Comparison of ENCODE assay signal across 8 cellular contexts in the genomic region with DNA sequence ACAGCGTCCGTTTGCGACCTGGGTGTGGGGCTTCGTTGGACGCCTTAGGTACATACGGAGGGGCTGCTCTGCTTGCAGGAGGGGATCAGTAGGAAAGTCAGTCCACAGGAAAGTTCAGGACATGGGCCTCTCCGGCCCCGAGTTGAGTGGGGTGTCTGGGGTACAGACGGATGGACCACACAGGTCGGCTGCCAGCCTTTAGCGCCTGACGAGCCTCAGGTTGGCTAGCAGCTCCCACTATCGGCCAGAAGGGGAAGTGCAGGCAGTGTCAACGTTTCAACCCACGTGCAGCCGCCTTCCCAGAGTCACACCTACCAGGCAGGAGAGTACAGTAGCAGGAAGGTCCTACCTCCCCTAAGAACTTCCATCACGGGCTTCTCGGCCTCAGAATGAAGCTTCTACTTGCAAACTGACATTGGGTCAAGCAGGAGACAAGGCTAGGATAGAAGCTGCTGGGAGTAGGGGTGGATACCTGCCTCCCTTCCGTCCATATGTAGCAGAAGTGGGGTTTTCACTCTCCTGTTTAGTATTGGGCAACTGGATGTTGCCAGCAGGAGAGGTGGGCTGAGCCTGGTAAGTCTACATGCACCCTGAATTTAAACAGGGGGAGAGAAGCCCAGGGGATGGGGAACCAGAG. TPM values are rescaled to one million over a fixed set of nuclear protein-coding genes. Genes with fewer than 3 reads are reported as not detected.
DNase-seq lines count a peak whose midpoint lies in the region; ATAC-seq and TF ChIP-seq lines count a peak whose summit lies in the region.

No MANE protein-coding gene starts in this region.

- no peaks in the 10 kb centered on the region for H3K36me3 Mint-ChIP-seq in naive thymus-derived CD4-positive, alpha-beta T cell

- peaks cover 0 to 10% (median 8%) of the 10 kb centered on the region in 7 donors for H3K4me1 Mint-ChIP-seq in naive thymus-derived CD4-positive, alpha-beta T cell

- POLR2A ChIA-PET in naive thymus-derived CD4-positive, alpha-beta T cell (lab: Charles Lee): interaction anchor here (1.2 kb wide), 1 partner anchor 155 kb away, joined by 5 read pairs; no protein-coding TSS in a partner anchor

- no peaks in the 10 kb centered on the region for H3K9me3 ChIP-seq in naive thymus-derived CD4-positive, alpha-beta T cell (ENCODE audit: control insufficient read depth in 2 of 3, low read length in 3 of 3)

- H3K27me3 Mint-ChIP-seq in naive thymus-derived CD4-positive, alpha-beta T cell: peaks cover 4 to 23% (median 16%) of the 10 kb centered on the region in 5 donors

- CTCF ChIA-PET in naive thymus-derived CD4-positive, alpha-beta T cell (lab: Charles Lee): interaction anchor here (0.6 to 2.6 kb wide), 10 partner anchors 10 to 524 kb away, joined by 3 to 28 read pairs (median 4); partner anchors contain the start of gene EXOG

- intact Hi-C loops in naive thymus-derived CD4-positive, alpha-beta T cell (cut with micrococcal nuclease): loop anchor here (1.0 to 10.0 kb wide), 8 partner anchors 130 to 644 kb away; partner anchors contain the start of genes ACAA1 (in 2 of the 2), EXOG (in 2 of the 2), XYLB (in 2 of the 2) and MYD88 (in 1 of the 2)

- ATAC-seq in GM18498 (IDR thresholded peaks at IDR 0.05; ENCODE audit: unreplicated experiment): peak; percentile 66
- peak; percentile 56 for ATAC-seq in HG03108 (IDR thresholded peaks at IDR 0.05; ENCODE audit: unreplicated experiment)
- peak; percentile 82 for ATAC-seq in esophagus mucosa
- peak; percentile 73 for ATAC-seq in naive thymus-derived CD4-positive, alpha-beta T cell

- H3K4me3 ChIP-seq in naive thymus-derived CD4-positive, alpha-beta T cell (ENCODE audit: low read length): peak overlapping the region; percentile 34

- peaks cover 10 to 11% of the 10 kb centered on the region in 2 donors for H3K27me3 ChIP-seq in naive thymus-derived CD4-positive, alpha-beta T cell (ENCODE audit: control insufficient read depth in 2 of 2, insufficient read depth in 2 of 2, low read length in 2 of 2)

- TF ChIP-seq CTCF in 22Rv1 (IDR thresholded peaks at IDR 0.05): peak; percentile 89

- H3K4me3 Mint-ChIP-seq in naive thymus-derived CD4-positive, alpha-beta T cell: no peak overlapping the region

- H3K27ac ChIP-seq in 22Rv1: no peak overlapping the region
- H3K27ac ChIP-seq in naive thymus-derived CD4-positive, alpha-beta T cell (ENCODE audit: low read depth, low read length): no peak overlapping the region

- peaks cover 0 to 3% (median 0%) of the 10 kb centered on the region in 11 donors for H3K9me3 Mint-ChIP-seq in naive thymus-derived CD4-positive, alpha-beta T cell

- H3K27ac Mint-ChIP-seq in naive thymus-derived CD4-positive, alpha-beta T cell: no peak overlapping the region

- no peaks in the 10 kb centered on the region for H3K36me3 ChIP-seq in naive thymus-derived CD4-positive, alpha-beta T cell (ENCODE audit: control insufficient read depth in 2 of 3, insufficient read depth in 3 of 3, low read length in 3 of 3)

- DNase-seq in NCI-H748 (lab: John Stamatoyannopoulos, UW; ENCODE audit: unreplicated experiment): peak; percentile 50
- peak; percentile 32 for DNase-seq in activated CD8-positive, alpha-beta memory T cell treated with anti-CD3 and anti-CD28 coated beads, Interleukin-2, amount 50 U/mL, for 1 hour (ENCODE audit: extremely low read depth)
- peak; percentile 38 to 73 (median 66) for DNase-seq in naive thymus-derived CD4-positive, alpha-beta T cell
- DNase-seq in stimulated activated naive CD4-positive, alpha-beta T cell (lab: John Stamatoyannopoulos, UW): peak; percentile 40 to 76 (median 54)

- peaks cover 5 to 6% of the 10 kb centered on the region in 2 donors for H3K4me1 ChIP-seq in naive thymus-derived CD4-positive, alpha-beta T cell (ENCODE audit: control insufficient read depth in 2 of 2, insufficient read depth in 2 of 2, low read length in 2 of 2)

RNA-seq across cellular contexts. Expression of gene SCN5A, which starts 1.8 kb away (rescaled TPM):
- not detected for total RNA-seq in esophagus mucosa
- under 1 TPM in 2 of 5 experiments, not detected in 3; 0.05 to 0.59 TPM for total RNA-seq in naive thymus-derived CD4-positive, alpha-beta T cell
- not detected for polyA plus RNA-seq in naive thymus-derived CD4-positive, alpha-beta T cell
